Comparison of ENCODE assay signal across 10 cellular contexts in the genomic region with DNA sequence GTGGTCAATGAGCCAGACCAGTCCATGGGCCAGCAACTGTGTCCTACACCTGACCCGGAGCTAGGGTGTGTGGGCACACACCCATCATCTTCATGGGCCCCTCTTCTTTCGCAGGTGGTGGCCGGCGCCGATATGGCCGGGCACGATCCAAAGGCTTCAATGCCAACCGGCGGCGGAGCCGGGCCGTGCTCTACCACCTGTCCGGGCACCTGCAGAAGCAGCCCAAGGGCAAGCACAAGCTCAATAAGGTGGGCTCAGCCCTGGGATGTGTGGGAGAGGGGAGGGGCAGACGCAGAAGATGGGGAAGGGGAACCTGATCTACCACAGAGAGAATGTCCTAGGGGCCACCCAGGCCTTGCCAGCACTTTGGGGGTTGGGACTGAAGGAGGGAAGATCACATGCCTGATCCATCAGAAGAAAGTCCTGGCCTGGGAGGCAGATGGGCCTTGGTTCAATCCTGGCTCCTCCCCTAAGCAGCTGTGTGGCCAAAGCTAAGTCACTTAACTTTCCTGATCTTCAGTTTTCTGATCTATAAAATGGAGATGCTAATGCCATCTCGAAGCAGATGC.
"Had no signal": no experiment of that assay in that cellular context is flagged by ENCODE, and none has a peak within 500 bp of the region (broad histone marks: within the 10 kb centered on the region; RNA-seq: fewer than 3 reads in every experiment).

No MANE protein-coding gene starts in this region.

- H3K27me3 ChIP-seq: ovary, testis had no signal

- DNase-seq: activated CD4-positive, alpha-beta T cell treated with anti-CD3 and anti-CD28 coated beads for 4 hours; activated CD8-positive, alpha-beta memory T cell treated with anti-CD3 and anti-CD28 coated beads for 24 hours; activated T-cell treated with anti-CD3 and anti-CD28 coated beads for 4 hours; stimulated activated CD4-positive, alpha-beta T cell treated with anti-CD3 and anti-CD28 coated beads, Interleukin-4, amount 100 ng/mL, for 4 hours; stimulated activated naive CD8-positive, alpha-beta T cell treated with anti-CD3 and anti-CD28 coated beads, Interleukin-15, amount 100 ng/mL, for 72 hours; T-helper 9 cell; testis had no signal

- H3K27ac ChIP-seq: breast epithelium, esophagus muscularis mucosa, ovary, testis had no signal

- H3K9me3 ChIP-seq: breast epithelium, esophagus muscularis mucosa, ovary, testis had no signal

- H3K36me3 ChIP-seq: breast epithelium, esophagus muscularis mucosa, ovary had no signal

- H3K4me3 ChIP-seq: breast epithelium, esophagus muscularis mucosa, ovary, testis had no signal

- ATAC-seq: stimulated activated naive CD8-positive, alpha-beta T cell treated with anti-CD3 and anti-CD28 coated beads, Interleukin-15, amount 100 ng/mL, for 72 hours had no signal
